ENCODE assay signal across 9 cellular contexts in the genomic region with DNA sequence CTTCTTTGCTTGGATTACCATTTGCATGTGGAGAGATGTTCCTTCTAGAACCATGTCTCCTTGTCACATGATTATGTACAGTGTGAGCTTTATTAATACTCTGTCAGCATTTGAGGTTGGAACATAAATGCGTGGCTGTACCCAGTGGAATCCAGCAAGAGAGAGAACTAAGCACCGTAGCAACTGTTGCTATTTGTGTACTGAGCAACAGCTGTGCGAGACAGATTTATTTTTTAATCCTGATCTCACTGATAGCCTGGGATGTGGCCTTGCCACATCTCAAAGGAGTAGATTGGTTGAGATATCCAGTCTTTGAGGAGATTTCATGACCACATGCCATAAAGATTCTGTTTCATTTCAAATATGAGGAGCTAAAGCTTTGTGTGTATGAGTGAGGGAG. TPM values are rescaled to one million over a fixed set of nuclear protein-coding genes. Genes with fewer than 3 reads are reported as not detected.
A peak's percentile ranks its signal among the peaks of the same experiment; 100 is the strongest.
DNase-seq lines count a peak whose midpoint lies in the region; TF ChIP-seq lines count a peak whose summit lies in the region.
"Had no signal": no experiment of that assay in that cellular context is flagged by ENCODE, and none has a peak within 500 bp of the region (broad histone marks: within the 10 kb centered on the region; RNA-seq: fewer than 3 reads in every experiment).

No MANE protein-coding gene starts in this region.

- H3K27ac ChIP-seq in WERI-Rb-1 (peak overlapping the region; percentile 98), left ventricle myocardium inferior (replicated peaks) (peak overlapping the region; percentile 81), smooth muscle cell (ENCODE audit: low read depth) (peak overlapping the region; percentile 90)
- no peak overlapping the region for H3K27ac ChIP-seq in CD8-positive, alpha-beta memory T cell (ENCODE audit: low read depth, low read length)

- peak overlapping the region; percentile 17 for H3K4me2 ChIP-seq in smooth muscle cell

- H3K9ac ChIP-seq in smooth muscle cell (ENCODE audit: low read depth) = peak overlapping the region; percentile 69

- H3K9me3 ChIP-seq in WERI-Rb-1 (ENCODE audit: severe bottlenecking) (no peaks in the 10 kb centered on the region), left ventricle myocardium inferior (replicated peaks) (no peaks in the 10 kb centered on the region), smooth muscle cell (replicated peaks; ENCODE audit: low read depth) (no peaks in the 10 kb centered on the region)
- no peaks in the 10 kb centered on the region for H3K9me3 ChIP-seq in CD8-positive, alpha-beta memory T cell (ENCODE audit: low read length)

- H3K4me3 ChIP-seq in WERI-Rb-1 (ENCODE audit: low read depth, low read length) = no peak overlapping the region
- no peak overlapping the region for H3K4me3 ChIP-seq in left ventricle myocardium inferior
- no peak overlapping the region for H3K4me3 ChIP-seq in smooth muscle cell
- no peak overlapping the region for H3K4me3 ChIP-seq in CD8-positive, alpha-beta memory T cell (ENCODE audit: low read length)

- peaks cover 99% of the 10 kb centered on the region for H4K20me1 ChIP-seq in smooth muscle cell (ENCODE audit: low read depth)

- no peak for TF ChIP-seq CTCF in WERI-Rb-1 (IDR thresholded peaks at IDR 0.05; ENCODE audit: low read depth, low read length)
- no peak for TF ChIP-seq CTCF in left ventricle myocardium inferior (IDR thresholded peaks at IDR 0.05; ENCODE audit: borderline replicate concordance)
- no peak for TF ChIP-seq CTCF in smooth muscle cell (IDR thresholded peaks at IDR 0.05; ENCODE audit: borderline replicate concordance, insufficient read depth, poor library complexity, severe bottlenecking)
- no peak for TF ChIP-seq CTCF in GM10248 (IDR thresholded peaks at IDR 0.05; ENCODE audit: control extremely low read depth, extremely low read depth, low read depth, missing control alignments)

- no peak overlapping the region for H3K4me3 Mint-ChIP-seq in CD8-positive, alpha-beta memory T cell
- H3K4me3 Mint-ChIP-seq: stimulated activated naive CD8-positive, alpha-beta T cell treated with anti-CD3 and anti-CD28 coated beads, Interleukin-15, Interleukin-2, amounts not matched to agents 100 ng/mL and 50 ng/mL, for 24 hours had no signal

- no peaks in the 10 kb centered on the region for H3K9me3 Mint-ChIP-seq in CD8-positive, alpha-beta memory T cell
- H3K9me3 Mint-ChIP-seq: stimulated activated naive CD8-positive, alpha-beta T cell treated with anti-CD3 and anti-CD28 coated beads, Interleukin-15, Interleukin-2, amounts not matched to agents 100 ng/mL and 50 ng/mL, for 24 hours had no signal

- H3K79me2 ChIP-seq in smooth muscle cell (ENCODE audit: low read depth) = peaks cover 54% of the 10 kb centered on the region

- H3K4me1 Mint-ChIP-seq in CD8-positive, alpha-beta memory T cell = peaks cover 2 to 10% (median 6%) of the 10 kb centered on the region in 3 donors

- intact Hi-C loops in left ventricle myocardium inferior (cut with micrococcal nuclease) = no loop called here

- peak; percentile 27 for DNase-seq in HT1080 (ENCODE audit: low read depth)
- DNase-seq in WERI-Rb-1 = peak; percentile 68
- no peak for DNase-seq in left ventricle myocardium inferior
- no peak for DNase-seq in smooth muscle cell (lab: John Stamatoyannopoulos, UW; ENCODE audit: unreplicated experiment)
- DNase-seq in CD8-positive, alpha-beta memory T cell = no peak
- no peak for DNase-seq in GDM1 (lab: John Stamatoyannopoulos, UW)
- DNase-seq in GM10248 (ENCODE audit: extremely low spot score) = no peak
- no peak for DNase-seq in HUDEP-2 (lab: John Stamatoyannopoulos, UW; ENCODE audit: unreplicated experiment in 76 of 76)

- no peaks in the 10 kb centered on the region for H3K27me3 ChIP-seq in WERI-Rb-1 (ENCODE audit: insufficient read depth, low read depth, severe bottlenecking)
- H3K27me3 ChIP-seq in left ventricle myocardium inferior (ENCODE audit: low read depth) = no peaks in the 10 kb centered on the region
- H3K27me3 ChIP-seq in smooth muscle cell (ENCODE audit: low read depth) = no peaks in the 10 kb centered on the region
- H3K27me3 ChIP-seq in CD8-positive, alpha-beta memory T cell (ENCODE audit: insufficient read depth, low read length, poor library complexity, severe bottlenecking) = no peaks in the 10 kb centered on the region

- peak overlapping the region in 1 of 8 donors; percentile 47 for H3K27ac Mint-ChIP-seq in CD8-positive, alpha-beta memory T cell
- H3K27ac Mint-ChIP-seq: stimulated activated naive CD8-positive, alpha-beta T cell treated with anti-CD3 and anti-CD28 coated beads, Interleukin-15, Interleukin-2, amounts not matched to agents 100 ng/mL and 50 ng/mL, for 24 hours had no signal

- peaks cover 73% of the 10 kb centered on the region for H3K4me1 ChIP-seq in left ventricle myocardium inferior
- no peaks in the 10 kb centered on the region for H3K4me1 ChIP-seq in smooth muscle cell (ENCODE audit: low read depth)
- no peaks in the 10 kb centered on the region for H3K4me1 ChIP-seq in CD8-positive, alpha-beta memory T cell (ENCODE audit: insufficient read depth, low read length)

- peaks cover 7% of the 10 kb centered on the region for H3F3A ChIP-seq in smooth muscle cell (ENCODE audit: low read depth)

- no peak overlapping the region for H2AFZ ChIP-seq in smooth muscle cell (ENCODE audit: low read depth)

- POLR2A ChIA-PET in CD8-positive, alpha-beta memory T cell (lab: Charles Lee) = no interaction called here
- POLR2A ChIA-PET in GM10248 (lab: Yijun Ruan, JAX) = no interaction called here

- H3K36me3 ChIP-seq in WERI-Rb-1 (peaks cover 26% of the 10 kb centered on the region), left ventricle myocardium inferior (peaks cover 17% of the 10 kb centered on the region), smooth muscle cell (ENCODE audit: low read depth) (no peaks in the 10 kb centered on the region)
- H3K36me3 ChIP-seq in CD8-positive, alpha-beta memory T cell (ENCODE audit: insufficient read depth, low read length) = no peaks in the 10 kb centered on the region

- no peaks in the 10 kb centered on the region for H3K27me3 Mint-ChIP-seq in CD8-positive, alpha-beta memory T cell
- H3K27me3 Mint-ChIP-seq: stimulated activated naive CD8-positive, alpha-beta T cell treated with anti-CD3 and anti-CD28 coated beads, Interleukin-15, Interleukin-2, amounts not matched to agents 100 ng/mL and 50 ng/mL, for 24 hours had no signal

- WGBS in smooth muscle cell (ENCODE audit: low lambda C conversion rate) = 6% methylated on average over 3 of the region's 3 CpGs

- CTCF ChIA-PET in CD8-positive, alpha-beta memory T cell (lab: Charles Lee) = interaction anchor here (1.2 kb wide), 1 partner anchor 26 kb away, joined by 3 read pairs; no protein-coding TSS in a partner anchor
- CTCF ChIA-PET in GM10248 (lab: Yijun Ruan, JAX) = no interaction called here

- H3K36me3 Mint-ChIP-seq in CD8-positive, alpha-beta memory T cell = peaks cover 0 to 17% (median 7%) of the 10 kb centered on the region in 3 donors

RNA-seq across cellular contexts. Expression of a gene that starts 43.4 kb away (rescaled TPM):
- 11.9 and 16.2 TPM in 2 replicates for total RNA-seq in HT1080 (2014; rRNA removed; shearing (Covaris generic))
- 10.8 and 12.9 TPM in 2 replicates for polyA plus RNA-seq in HT1080 (2015; cell fraction: cytosol; rRNA removed)
- polyA plus RNA-seq in HT1080 (2015; cell fraction: nucleus; rRNA removed) = 17.1 and 19.6 TPM in 2 replicates
- total RNA-seq in left ventricle myocardium inferior = 78.4 TPM
- total RNA-seq in smooth muscle cell = 29.6 and 34.3 TPM in 2 replicates
- polyA plus RNA-seq in smooth muscle cell = 9.1 and 15.1 TPM in 2 replicates
- 10 to 100 TPM; 17.5 to 17.8 TPM for total RNA-seq in CD8-positive, alpha-beta memory T cell
- 2.6 TPM for polyA plus RNA-seq in CD8-positive, alpha-beta memory T cell

Comparison
In these comparisons a context has a peak if more than half of its experiments do, and no peak if none do; other contexts are left out.
1. DNase-seq: peak in HT1080 (single experiment) and WERI-Rb-1 (single experiment); none in left ventricle myocardium inferior (single experiment), smooth muscle cell (single experiment), CD8-positive, alpha-beta memory T cell (0 of 5), GDM1 (single experiment), GM10248 (single experiment) and HUDEP-2 (0 of 76).